Comparison of ENCODE assay signal across 1 cellular context in the genomic region with DNA sequence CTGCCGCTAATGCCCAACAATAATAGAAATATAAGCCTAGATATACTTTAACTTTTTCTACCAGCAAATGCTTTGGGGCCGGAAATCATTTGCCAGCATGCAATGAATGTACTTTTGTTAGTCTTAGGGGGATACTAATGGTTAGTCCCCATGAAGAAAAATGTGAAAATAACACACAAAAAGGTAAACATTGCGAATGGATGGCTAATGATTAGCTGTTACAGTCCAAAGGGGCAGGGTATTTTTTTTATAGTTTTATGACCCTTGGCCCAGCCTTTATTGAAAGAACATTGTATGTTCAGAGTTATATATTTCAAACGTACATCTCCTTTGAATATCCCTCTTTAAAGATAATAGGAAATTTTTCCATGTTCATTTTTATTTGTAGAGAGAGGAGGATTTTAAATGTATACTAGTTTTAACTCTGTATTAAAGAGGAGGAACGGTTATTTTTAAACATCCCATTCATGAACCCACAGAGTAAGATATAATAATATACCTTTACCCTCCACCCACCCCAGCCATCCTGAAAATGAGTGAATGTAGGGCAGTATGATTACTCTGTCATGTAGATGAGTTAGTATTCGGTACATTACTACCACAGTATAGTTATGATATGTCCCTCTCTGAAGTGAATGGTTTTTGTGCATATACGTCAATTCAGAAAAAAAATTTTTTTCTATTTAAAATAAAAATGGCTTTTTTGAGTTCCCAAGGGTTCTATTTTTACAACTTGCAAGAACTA.
TF ChIP-seq lines count a peak whose summit lies in the region.

No MANE protein-coding gene starts in this region.

TF ChIP-seq in HepG2, 621 proteins besides CTCF, POLR2A, EP300 and RAD21 (continued from another document and continues in another):
- no peak for TF ChIP-seq ZNF574 (CRISPR knock-in tag; IDR thresholded peaks at IDR 0.05)
- no peak for TF ChIP-seq CREB1 (IDR thresholded peaks at IDR 0.05)
- TF ChIP-seq CREB1 (CRISPR knock-in tag; IDR thresholded peaks at IDR 0.05), result peak; percentile 50; the same call in 1 of the 2 replicates
- TF ChIP-seq RARA (CRISPR knock-in tag; IDR thresholded peaks at IDR 0.05), result peak; percentile 25; the same call in 1 of the 2 replicates
- TF ChIP-seq, protein P1, sequence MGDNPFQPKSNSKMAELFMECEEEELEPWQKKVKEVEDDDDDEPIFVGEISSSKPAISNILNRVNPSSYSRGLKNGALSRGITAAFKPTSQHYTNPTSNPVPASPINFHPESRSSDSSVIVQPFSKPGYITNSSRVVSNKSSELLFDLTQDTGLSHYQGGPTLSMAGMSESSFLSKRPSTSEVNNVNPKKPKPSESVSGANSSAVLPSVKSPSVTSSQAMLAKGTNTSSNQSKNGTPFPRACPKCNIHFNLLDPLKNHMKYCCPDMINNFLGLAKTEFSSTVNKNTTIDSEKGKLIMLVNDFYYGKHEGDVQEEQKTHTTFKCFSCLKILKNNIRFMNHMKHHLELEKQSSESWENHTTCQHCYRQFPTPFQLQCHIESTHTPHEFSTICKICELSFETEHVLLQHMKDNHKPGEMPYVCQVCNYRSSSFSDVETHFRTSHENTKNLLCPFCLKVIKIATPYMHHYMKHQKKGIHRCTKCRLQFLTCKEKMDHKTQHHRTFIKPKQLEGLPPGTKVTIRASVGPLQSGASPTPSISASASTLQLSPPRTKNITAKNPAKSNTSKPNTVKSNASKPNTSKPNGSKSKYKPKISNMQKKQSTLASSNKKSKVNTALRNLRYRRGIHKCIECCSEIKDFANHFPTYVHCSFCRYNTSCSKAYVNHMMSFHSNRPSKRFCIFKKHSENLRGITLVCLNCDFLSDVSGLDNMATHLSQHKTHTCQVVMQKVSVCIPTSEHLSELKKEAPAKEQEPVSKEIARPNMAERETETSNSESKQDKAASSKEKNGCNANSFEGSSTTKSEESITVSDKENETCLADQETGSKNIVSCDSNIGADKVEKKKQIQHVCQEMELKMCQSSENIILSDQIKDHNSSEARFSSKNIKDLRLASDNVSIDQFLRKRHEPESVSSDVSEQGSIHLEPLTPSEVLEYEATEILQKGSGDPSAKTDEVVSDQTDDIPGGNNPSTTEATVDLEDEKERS (CRISPR knock-in tag; IDR thresholded peaks at IDR 0.05), result no peak
- TF ChIP-seq FOXO1 (CRISPR knock-in tag; IDR thresholded peaks at IDR 0.05), result peak; percentile 65; the same call in 1 of the 2 replicates
- TF ChIP-seq FOXM1 (CRISPR knock-in tag; IDR thresholded peaks at IDR 0.05), result no peak
- TF ChIP-seq SALL1 (CRISPR knock-in tag; IDR thresholded peaks at IDR 0.05), result peak; percentile 69; the same call in 1 of the 2 replicates
- TF ChIP-seq ZNF709 (CRISPR knock-in tag; IDR thresholded peaks at IDR 0.05), result no peak
- no peak for TF ChIP-seq ZNF766 (CRISPR knock-in tag; IDR thresholded peaks at IDR 0.05; ENCODE audit: borderline replicate concordance)
- TF ChIP-seq, protein P2, sequence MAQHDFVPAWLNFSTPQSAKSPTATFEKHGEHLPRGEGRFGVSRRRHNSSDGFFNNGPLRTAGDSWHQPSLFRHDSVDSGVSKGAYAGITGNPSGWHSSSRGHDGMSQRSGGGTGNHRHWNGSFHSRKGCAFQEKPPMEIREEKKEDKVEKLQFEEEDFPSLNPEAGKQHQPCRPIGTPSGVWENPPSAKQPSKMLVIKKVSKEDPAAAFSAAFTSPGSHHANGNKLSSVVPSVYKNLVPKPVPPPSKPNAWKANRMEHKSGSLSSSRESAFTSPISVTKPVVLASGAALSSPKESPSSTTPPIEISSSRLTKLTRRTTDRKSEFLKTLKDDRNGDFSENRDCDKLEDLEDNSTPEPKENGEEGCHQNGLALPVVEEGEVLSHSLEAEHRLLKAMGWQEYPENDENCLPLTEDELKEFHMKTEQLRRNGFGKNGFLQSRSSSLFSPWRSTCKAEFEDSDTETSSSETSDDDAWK (CRISPR knock-in tag; IDR thresholded peaks at IDR 0.05), result no peak
- TF ChIP-seq ZNF564 (CRISPR knock-in tag; IDR thresholded peaks at IDR 0.05), result no peak
- TF ChIP-seq, protein P3, sequence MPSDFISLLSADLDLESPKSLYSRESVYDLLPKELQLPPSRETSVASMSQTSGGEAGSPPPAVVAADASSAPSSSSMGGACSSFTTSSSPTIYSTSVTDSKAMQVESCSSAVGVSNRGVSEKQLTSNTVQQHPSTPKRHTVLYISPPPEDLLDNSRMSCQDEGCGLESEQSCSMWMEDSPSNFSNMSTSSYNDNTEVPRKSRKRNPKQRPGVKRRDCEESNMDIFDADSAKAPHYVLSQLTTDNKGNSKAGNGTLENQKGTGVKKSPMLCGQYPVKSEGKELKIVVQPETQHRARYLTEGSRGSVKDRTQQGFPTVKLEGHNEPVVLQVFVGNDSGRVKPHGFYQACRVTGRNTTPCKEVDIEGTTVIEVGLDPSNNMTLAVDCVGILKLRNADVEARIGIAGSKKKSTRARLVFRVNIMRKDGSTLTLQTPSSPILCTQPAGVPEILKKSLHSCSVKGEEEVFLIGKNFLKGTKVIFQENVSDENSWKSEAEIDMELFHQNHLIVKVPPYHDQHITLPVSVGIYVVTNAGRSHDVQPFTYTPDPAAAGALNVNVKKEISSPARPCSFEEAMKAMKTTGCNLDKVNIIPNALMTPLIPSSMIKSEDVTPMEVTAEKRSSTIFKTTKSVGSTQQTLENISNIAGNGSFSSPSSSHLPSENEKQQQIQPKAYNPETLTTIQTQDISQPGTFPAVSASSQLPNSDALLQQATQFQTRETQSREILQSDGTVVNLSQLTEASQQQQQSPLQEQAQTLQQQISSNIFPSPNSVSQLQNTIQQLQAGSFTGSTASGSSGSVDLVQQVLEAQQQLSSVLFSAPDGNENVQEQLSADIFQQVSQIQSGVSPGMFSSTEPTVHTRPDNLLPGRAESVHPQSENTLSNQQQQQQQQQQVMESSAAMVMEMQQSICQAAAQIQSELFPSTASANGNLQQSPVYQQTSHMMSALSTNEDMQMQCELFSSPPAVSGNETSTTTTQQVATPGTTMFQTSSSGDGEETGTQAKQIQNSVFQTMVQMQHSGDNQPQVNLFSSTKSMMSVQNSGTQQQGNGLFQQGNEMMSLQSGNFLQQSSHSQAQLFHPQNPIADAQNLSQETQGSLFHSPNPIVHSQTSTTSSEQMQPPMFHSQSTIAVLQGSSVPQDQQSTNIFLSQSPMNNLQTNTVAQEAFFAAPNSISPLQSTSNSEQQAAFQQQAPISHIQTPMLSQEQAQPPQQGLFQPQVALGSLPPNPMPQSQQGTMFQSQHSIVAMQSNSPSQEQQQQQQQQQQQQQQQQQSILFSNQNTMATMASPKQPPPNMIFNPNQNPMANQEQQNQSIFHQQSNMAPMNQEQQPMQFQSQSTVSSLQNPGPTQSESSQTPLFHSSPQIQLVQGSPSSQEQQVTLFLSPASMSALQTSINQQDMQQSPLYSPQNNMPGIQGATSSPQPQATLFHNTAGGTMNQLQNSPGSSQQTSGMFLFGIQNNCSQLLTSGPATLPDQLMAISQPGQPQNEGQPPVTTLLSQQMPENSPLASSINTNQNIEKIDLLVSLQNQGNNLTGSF (CRISPR knock-in tag; IDR thresholded peaks at IDR 0.05), result no peak
- TF ChIP-seq TERF1 (CRISPR knock-in tag; IDR thresholded peaks at IDR 0.05), result no peak
- peak; percentile 59 for TF ChIP-seq FOXA1 (IDR thresholded peaks at IDR 0.05)
- TF ChIP-seq FOXA1 (CRISPR knock-in tag; IDR thresholded peaks at IDR 0.05), result peak; percentile 84
- TF ChIP-seq HNF4G (IDR thresholded peaks at IDR 0.05; ENCODE audit: borderline replicate concordance, low read depth, low read length), result peak; percentile 92
- TF ChIP-seq HNF4G (CRISPR knock-in tag; IDR thresholded peaks at IDR 0.05; ENCODE audit: borderline replicate concordance, low read depth), result no peak; the same call in 1 of the 2 replicates
- TF ChIP-seq RCOR2 (CRISPR knock-in tag; IDR thresholded peaks at IDR 0.05), result no peak
- TF ChIP-seq, protein P4, sequence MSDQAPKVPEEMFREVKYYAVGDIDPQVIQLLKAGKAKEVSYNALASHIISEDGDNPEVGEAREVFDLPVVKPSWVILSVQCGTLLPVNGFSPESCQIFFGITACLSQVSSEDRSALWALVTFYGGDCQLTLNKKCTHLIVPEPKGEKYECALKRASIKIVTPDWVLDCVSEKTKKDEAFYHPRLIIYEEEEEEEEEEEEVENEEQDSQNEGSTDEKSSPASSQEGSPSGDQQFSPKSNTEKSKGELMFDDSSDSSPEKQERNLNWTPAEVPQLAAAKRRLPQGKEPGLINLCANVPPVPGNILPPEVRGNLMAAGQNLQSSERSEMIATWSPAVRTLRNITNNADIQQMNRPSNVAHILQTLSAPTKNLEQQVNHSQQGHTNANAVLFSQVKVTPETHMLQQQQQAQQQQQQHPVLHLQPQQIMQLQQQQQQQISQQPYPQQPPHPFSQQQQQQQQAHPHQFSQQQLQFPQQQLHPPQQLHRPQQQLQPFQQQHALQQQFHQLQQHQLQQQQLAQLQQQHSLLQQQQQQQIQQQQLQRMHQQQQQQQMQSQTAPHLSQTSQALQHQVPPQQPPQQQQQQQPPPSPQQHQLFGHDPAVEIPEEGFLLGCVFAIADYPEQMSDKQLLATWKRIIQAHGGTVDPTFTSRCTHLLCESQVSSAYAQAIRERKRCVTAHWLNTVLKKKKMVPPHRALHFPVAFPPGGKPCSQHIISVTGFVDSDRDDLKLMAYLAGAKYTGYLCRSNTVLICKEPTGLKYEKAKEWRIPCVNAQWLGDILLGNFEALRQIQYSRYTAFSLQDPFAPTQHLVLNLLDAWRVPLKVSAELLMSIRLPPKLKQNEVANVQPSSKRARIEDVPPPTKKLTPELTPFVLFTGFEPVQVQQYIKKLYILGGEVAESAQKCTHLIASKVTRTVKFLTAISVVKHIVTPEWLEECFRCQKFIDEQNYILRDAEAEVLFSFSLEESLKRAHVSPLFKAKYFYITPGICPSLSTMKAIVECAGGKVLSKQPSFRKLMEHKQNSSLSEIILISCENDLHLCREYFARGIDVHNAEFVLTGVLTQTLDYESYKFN (CRISPR knock-in tag; conservative IDR thresholded peaks at IDR 0.05), result peak; percentile 96
- no peak for TF ChIP-seq BRCA1 (CRISPR knock-in tag; IDR thresholded peaks at IDR 0.05)
- no peak for TF ChIP-seq ZNF607 (CRISPR knock-in tag; IDR thresholded peaks at IDR 0.05; ENCODE audit: borderline replicate concordance)
- TF ChIP-seq ZFYVE20 (CRISPR knock-in tag; IDR thresholded peaks at IDR 0.05; ENCODE audit: borderline replicate concordance, low read depth), result no peak
- TF ChIP-seq RERE (CRISPR knock-in tag; IDR thresholded peaks at IDR 0.05; ENCODE audit: low read depth), result no peak
- no peak for TF ChIP-seq GABPA (IDR thresholded peaks at IDR 0.05; ENCODE audit: low read depth, low read length)
- TF ChIP-seq GABPA (CRISPR knock-in tag; IDR thresholded peaks at IDR 0.05; ENCODE audit: low read depth), result peak; percentile 58
- no peak for TF ChIP-seq TBX2 (CRISPR knock-in tag; IDR thresholded peaks at IDR 0.05; ENCODE audit: borderline replicate concordance)
- TF ChIP-seq CBX1 (IDR thresholded peaks at IDR 0.05; ENCODE audit: low read depth), result no peak
